11 cellular contexts compared by ENCODE assay signal in genomic region chr6:13611715-13612114, GRCh38. TPM values are rescaled to one million over a fixed set of nuclear protein-coding genes. Genes with fewer than 3 reads are reported as not detected.
A peak's percentile ranks its signal among the peaks of the same experiment; 100 is the strongest.
DNase-seq lines count a peak whose midpoint lies in the region; ATAC-seq and TF ChIP-seq lines count a peak whose summit lies in the region.
"Had no signal": no experiment of that assay in that cellular context is flagged by ENCODE, and none has a peak within 500 bp of the region (broad histone marks: within the 10 kb centered on the region; RNA-seq: fewer than 3 reads in every experiment).

No MANE protein-coding gene starts in this region.

- CTCF ChIA-PET in activated naive CD4-positive, alpha-beta T cell treated with anti-CD3 and anti-CD28 coated beads for 36 hours (lab: Charles Lee) = no interaction called here

- in situ Hi-C loops in gastrocnemius medialis (cut with MboI; ENCODE audit: low sequenced_read_pairs in 4 of 4) = loop anchor here in 3 of 4 donors (10.0 to 25.0 kb wide), 3 partner anchors 93 to 153 kb away; partner anchors contain the start of gene RANBP9 (in 1 of the 3)

- H3K9me3 ChIP-seq in gastrocnemius medialis = no peaks in the 10 kb centered on the region
- H3K9me3 ChIP-seq: vagina had no signal

- no peak for TF ChIP-seq POLR2A in gastrocnemius medialis (IDR thresholded peaks at IDR 0.05)

- no peak overlapping the region for H3K4me3 Mint-ChIP-seq in activated naive CD4-positive, alpha-beta T cell treated with anti-CD3 and anti-CD28 coated beads for 36 hours
- peak overlapping the region; percentile 19 for H3K4me3 Mint-ChIP-seq in activated T-helper 2 cell treated with anti-CD3 and anti-CD28 coated beads, Interferon-gamma antibody, Interleukin-2, Interleukin-4, amounts not matched to agents 10 μg/mL and 5 μg/mL and 100 μg/mL, durations not matched to agents 14 hours and 24 hours and 36 hours (ENCODE audit: low read depth)

- no peak for ATAC-seq in gastrocnemius medialis
- no peak for ATAC-seq in HG02763 (IDR thresholded peaks at IDR 0.05; ENCODE audit: unreplicated experiment)
- ATAC-seq in HG03520 (IDR thresholded peaks at IDR 0.05; ENCODE audit: unreplicated experiment) = no peak

- no peak overlapping the region for H3K4me3 ChIP-seq in gastrocnemius medialis
- H3K4me3 ChIP-seq: vagina had no signal

- H3K36me3 Mint-ChIP-seq in activated naive CD4-positive, alpha-beta T cell treated with anti-CD3 and anti-CD28 coated beads for 36 hours (ENCODE audit: low read depth) = peaks cover 13% of the 10 kb centered on the region
- H3K36me3 Mint-ChIP-seq in activated T-helper 2 cell treated with anti-CD3 and anti-CD28 coated beads, Interferon-gamma antibody, Interleukin-2, Interleukin-4, amounts not matched to agents 10 μg/mL and 5 μg/mL and 100 μg/mL, durations not matched to agents 14 hours and 24 hours and 36 hours (ENCODE audit: low read depth) = peaks cover 29% of the 10 kb centered on the region

- no peak for TF ChIP-seq CTCF in gastrocnemius medialis (IDR thresholded peaks at IDR 0.05 in 4 of 5, conservative IDR thresholded peaks at IDR 0.05 in 1 of 5)

- H3K27me3 Mint-ChIP-seq in activated naive CD4-positive, alpha-beta T cell treated with anti-CD3 and anti-CD28 coated beads for 36 hours (ENCODE audit: low read depth) = no peaks in the 10 kb centered on the region
- H3K27me3 Mint-ChIP-seq in activated T-helper 2 cell treated with anti-CD3 and anti-CD28 coated beads, Interferon-gamma antibody, Interleukin-2, Interleukin-4, amounts not matched to agents 10 μg/mL and 5 μg/mL and 100 μg/mL, durations not matched to agents 14 hours and 24 hours and 36 hours (ENCODE audit: low read depth) = no peaks in the 10 kb centered on the region

- DNase-seq in activated naive CD4-positive, alpha-beta T cell treated with anti-CD3 and anti-CD28 coated beads for 36 hours = no peak
- DNase-seq in activated naive CD4-positive, alpha-beta T cell treated with Interleukin-2 at 50 U/mL for 16 hours = no peak
- peak; percentile 31 for DNase-seq in NOMO-1 treated with DMSO at 0.1 percent for 48 hours (lab: John Stamatoyannopoulos, UW; ENCODE audit: unreplicated experiment)
- no peak for DNase-seq in activated T-helper 2 cell treated with anti-CD3 and anti-CD28 coated beads, Interferon-gamma antibody, Interleukin-2, Interleukin-4, amounts not matched to agents 10 μg/mL and 5 μg/mL and 100 μg/mL, durations not matched to agents 14 hours and 24 hours and 36 hours (ENCODE audit: low spot score)
- no peak for DNase-seq in gastrocnemius medialis
- DNase-seq in NCI-H1048 (lab: John Stamatoyannopoulos, UW) = no peak
- DNase-seq: activated CD8-positive, alpha-beta memory T cell treated with anti-CD3 and anti-CD28 coated beads, Interleukin-2, amount 50 U/mL, for 48 hours; DMS153 had no signal

- peaks cover 0 to 19% of the 10 kb centered on the region in 2 donors for H3K36me3 ChIP-seq in gastrocnemius medialis
- H3K36me3 ChIP-seq: vagina had no signal

- H3K27ac Mint-ChIP-seq in activated naive CD4-positive, alpha-beta T cell treated with anti-CD3 and anti-CD28 coated beads for 36 hours = peak overlapping the region; percentile 17
- H3K27ac Mint-ChIP-seq in activated T-helper 2 cell treated with anti-CD3 and anti-CD28 coated beads, Interferon-gamma antibody, Interleukin-2, Interleukin-4, amounts not matched to agents 10 μg/mL and 5 μg/mL and 100 μg/mL, durations not matched to agents 14 hours and 24 hours and 36 hours = peak overlapping the region; percentile 52

- H3K27ac ChIP-seq in gastrocnemius medialis = peak overlapping the region; percentile 65 to 75 (median 68)
- H3K27ac ChIP-seq: vagina had no signal

- H3K27me3 ChIP-seq in gastrocnemius medialis = no peaks in the 10 kb centered on the region
- H3K27me3 ChIP-seq: vagina had no signal

- H3K4me1 ChIP-seq in gastrocnemius medialis = peaks cover 21 to 28% of the 10 kb centered on the region in 2 donors

- intact Hi-C loops in activated naive CD4-positive, alpha-beta T cell treated with anti-CD3 and anti-CD28 coated beads for 36 hours (cut with micrococcal nuclease) = loop anchor here (10.0 kb wide), 2 partner anchors 463 to 503 kb away; partner anchors contain the start of gene CD83
- intact Hi-C loops in activated T-helper 2 cell treated with anti-CD3 and anti-CD28 coated beads, Interferon-gamma antibody, Interleukin-2, Interleukin-4, amounts not matched to agents 10 μg/mL and 5 μg/mL and 100 μg/mL, durations not matched to agents 14 hours and 24 hours and 36 hours (cut with micrococcal nuclease) = no loop called here
- intact Hi-C loops in gastrocnemius medialis (cut with DNase I; ENCODE audit: low total_unique reads) = no loop called here

- H3K9me3 Mint-ChIP-seq in activated naive CD4-positive, alpha-beta T cell treated with anti-CD3 and anti-CD28 coated beads for 36 hours = no peaks in the 10 kb centered on the region
- no peaks in the 10 kb centered on the region for H3K9me3 Mint-ChIP-seq in activated T-helper 2 cell treated with anti-CD3 and anti-CD28 coated beads, Interferon-gamma antibody, Interleukin-2, Interleukin-4, amounts not matched to agents 10 μg/mL and 5 μg/mL and 100 μg/mL, durations not matched to agents 14 hours and 24 hours and 36 hours

- H3K4me1 Mint-ChIP-seq in activated naive CD4-positive, alpha-beta T cell treated with anti-CD3 and anti-CD28 coated beads for 36 hours (ENCODE audit: low read depth) = peaks cover 31% of the 10 kb centered on the region
- H3K4me1 Mint-ChIP-seq in activated T-helper 2 cell treated with anti-CD3 and anti-CD28 coated beads, Interferon-gamma antibody, Interleukin-2, Interleukin-4, amounts not matched to agents 10 μg/mL and 5 μg/mL and 100 μg/mL, durations not matched to agents 14 hours and 24 hours and 36 hours (ENCODE audit: low read depth) = peaks cover 22% of the 10 kb centered on the region

RNA-seq across cellular contexts. Expression of gene NOL7, which starts 3.4 kb away (rescaled TPM):
- 10 to 100 TPM; 79.5 to 80.8 TPM for total RNA-seq in activated naive CD4-positive, alpha-beta T cell treated with anti-CD3 and anti-CD28 coated beads for 36 hours
- total RNA-seq in activated T-helper 2 cell treated with anti-CD3 and anti-CD28 coated beads, Interferon-gamma antibody, Interleukin-2, Interleukin-4, amounts not matched to agents 10 μg/mL and 5 μg/mL and 100 μg/mL, durations not matched to agents 14 hours and 24 hours and 36 hours = 82.5 and 84.1 TPM in 2 replicates
- 10 to 100 TPM; 44.9 to 69.0 (median 63.8) TPM for total RNA-seq in gastrocnemius medialis

RNA-seq across cellular contexts. Expression of gene SIRT5, which starts 37.3 kb away (rescaled TPM):
- 1 to 10 TPM; 9.3 to 9.8 TPM for total RNA-seq in activated naive CD4-positive, alpha-beta T cell treated with anti-CD3 and anti-CD28 coated beads for 36 hours
- 9.0 and 9.3 TPM in 2 replicates for total RNA-seq in activated T-helper 2 cell treated with anti-CD3 and anti-CD28 coated beads, Interferon-gamma antibody, Interleukin-2, Interleukin-4, amounts not matched to agents 10 μg/mL and 5 μg/mL and 100 μg/mL, durations not matched to agents 14 hours and 24 hours and 36 hours
- 10 to 100 TPM; 16.1 to 18.0 (median 17.0) TPM for total RNA-seq in gastrocnemius medialis
